In genomic region chr11:371051-371450, GRCh38 we compare ENCODE assay signal across 2 cellular contexts.
TF ChIP-seq lines count a peak whose summit lies in the region.

No MANE protein-coding gene starts in this region.

TF ChIP-seq in SK-N-SH, 30 proteins besides CTCF, POLR2A, EP300 and RAD21:
- TF ChIP-seq ELF1 (IDR thresholded peaks at IDR 0.05) = no peak
- TF ChIP-seq EZH2phosphoT487 (IDR thresholded peaks at IDR 0.05; ENCODE audit: borderline replicate concordance, low read depth) = no peak
- TF ChIP-seq JUND (IDR thresholded peaks at IDR 0.05) = no peak
- TF ChIP-seq POLR2AphosphoS5 (IDR thresholded peaks at IDR 0.05; ENCODE audit: low read depth, low read length) = no peak
- no peak for TF ChIP-seq FOXJ3 (CRISPR knock-in tag; IDR thresholded peaks at IDR 0.05)
- TF ChIP-seq MXI1 (IDR thresholded peaks at IDR 0.05; ENCODE audit: low read depth, low read length) = no peak
- no peak for TF ChIP-seq FOXM1 (IDR thresholded peaks at IDR 0.05; ENCODE audit: low read depth)
- TF ChIP-seq IRF3 (IDR thresholded peaks at IDR 0.05; ENCODE audit: low read depth, low read length) = no peak
- TF ChIP-seq TCF12 (IDR thresholded peaks at IDR 0.05) = no peak
- no peak for TF ChIP-seq USF2 (IDR thresholded peaks at IDR 0.05; ENCODE audit: borderline replicate concordance, low read depth, low read length)
- no peak for TF ChIP-seq PBX3 (IDR thresholded peaks at IDR 0.05)
- no peak for TF ChIP-seq SIN3A (IDR thresholded peaks at IDR 0.05; ENCODE audit: borderline replicate concordance, low read depth, low read length)
- TF ChIP-seq SMC3 (IDR thresholded peaks at IDR 0.05; ENCODE audit: low read depth, low read length) = no peak
- TF ChIP-seq NFIC (IDR thresholded peaks at IDR 0.05; ENCODE audit: borderline replicate concordance) = no peak
- TF ChIP-seq YY1 (IDR thresholded peaks at IDR 0.05; ENCODE audit: low read depth) = no peak
- TF ChIP-seq TEAD4 (IDR thresholded peaks at IDR 0.05; ENCODE audit: borderline replicate concordance, insufficient read depth) = no peak
- no peak for TF ChIP-seq MAX (IDR thresholded peaks at IDR 0.05; ENCODE audit: low read depth)
TF ChIP-seq in SK-N-SH: peak in this region for 0.

TF ChIP-seq in SK-N-SH treated with all-trans-retinoic acid at 6 μM for 48 hours, 23 proteins besides CTCF, POLR2A, EP300 and RAD21:
- TF ChIP-seq CREB5 (CRISPR knock-in tag; IDR thresholded peaks at IDR 0.05; ENCODE audit: low read depth) (no peak), SNAI2 (CRISPR knock-in tag; IDR thresholded peaks at IDR 0.05) (no peak), ZFP3 (CRISPR knock-in tag; IDR thresholded peaks at IDR 0.05) (no peak), ZNF565 (CRISPR knock-in tag; conservative IDR thresholded peaks at IDR 0.05; ENCODE audit: low read depth) (no peak), ESRRG (CRISPR knock-in tag; IDR thresholded peaks at IDR 0.05) (no peak)
